ENCODE assay signal across 14 cellular contexts in the genomic region with DNA sequence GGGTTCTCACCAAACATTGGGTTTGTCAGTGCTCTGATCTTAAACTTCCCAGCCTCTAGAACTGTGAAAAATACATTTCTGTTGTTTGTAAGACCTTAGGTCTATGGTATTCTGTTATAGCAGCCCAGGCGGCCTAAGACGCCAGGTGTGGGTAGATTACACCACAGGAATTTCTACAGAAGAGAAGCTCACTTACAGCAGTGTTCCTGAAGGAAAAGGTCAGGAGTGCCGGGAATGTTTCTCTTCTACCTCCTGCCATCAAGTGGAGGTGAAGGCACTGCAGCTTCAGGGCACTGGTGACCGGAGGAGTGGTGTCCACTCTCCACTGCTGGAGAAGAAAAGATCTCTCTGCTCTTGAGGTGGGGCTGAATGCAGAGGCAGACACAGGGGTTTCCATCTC.
"Had no signal": no experiment of that assay in that cellular context is flagged by ENCODE, and none has a peak within 500 bp of the region (broad histone marks: within the 10 kb centered on the region; RNA-seq: fewer than 3 reads in every experiment).

No MANE protein-coding gene starts in this region.

- H3K9me3 ChIP-seq: gastroesophageal sphincter, neutrophil, right atrium auricular region, tibial artery had no signal

- H3K27ac Mint-ChIP-seq: activated CD4-positive, alpha-beta memory T cell treated with anti-CD3 and anti-CD28 coated beads for 36 hours; activated naive CD8-positive, alpha-beta T cell treated with anti-CD3 and anti-CD28 coated beads for 36 hours; naive thymus-derived CD8-positive, alpha-beta T cell had no signal

- H3K27me3 ChIP-seq: gastroesophageal sphincter, hepatocyte, neutrophil, right atrium auricular region had no signal

- H3K4me3 ChIP-seq: coronary artery, gastroesophageal sphincter, hepatocyte, lung, right atrium auricular region, smooth muscle cell, tibial artery had no signal

- H3K27me3 Mint-ChIP-seq: activated naive CD8-positive, alpha-beta T cell treated with anti-CD3 and anti-CD28 coated beads for 36 hours; naive thymus-derived CD8-positive, alpha-beta T cell had no signal

- H3K36me3 Mint-ChIP-seq: activated CD4-positive, alpha-beta memory T cell treated with anti-CD3 and anti-CD28 coated beads for 36 hours; activated naive CD8-positive, alpha-beta T cell treated with anti-CD3 and anti-CD28 coated beads for 36 hours; naive thymus-derived CD8-positive, alpha-beta T cell had no signal

- ATAC-seq: gastroesophageal sphincter; naive thymus-derived CD8-positive, alpha-beta T cell had no signal

- H3K4me3 Mint-ChIP-seq: activated CD4-positive, alpha-beta memory T cell treated with anti-CD3 and anti-CD28 coated beads for 36 hours; activated naive CD8-positive, alpha-beta T cell treated with anti-CD3 and anti-CD28 coated beads for 36 hours had no signal

- H3K27ac ChIP-seq: coronary artery, gastroesophageal sphincter, hepatocyte, neutrophil, right atrium auricular region, tibial artery had no signal

- H3K4me1 Mint-ChIP-seq: activated naive CD8-positive, alpha-beta T cell treated with anti-CD3 and anti-CD28 coated beads for 36 hours; naive thymus-derived CD8-positive, alpha-beta T cell had no signal

- H2AFZ ChIP-seq: hepatocyte had no signal

- DNase-seq: activated CD4-positive, alpha-beta memory T cell treated with anti-CD3 and anti-CD28 coated beads for 36 hours; activated gamma-delta T cell treated with Interleukin-2 at 50 U/mL for 16 hours; activated naive CD8-positive, alpha-beta T cell treated with anti-CD3 and anti-CD28 coated beads for 36 hours; activated T-cell treated with anti-CD3 and anti-CD28 coated beads, Interleukin-2, amount 50 U/mL, for 48 hours; effector CD4-positive, alpha-beta T cell; naive thymus-derived CD8-positive, alpha-beta T cell; tibial artery had no signal

- H3K4me1 ChIP-seq: gastroesophageal sphincter, right atrium auricular region, tibial artery had no signal

- H3K36me3 ChIP-seq: gastroesophageal sphincter, neutrophil, right atrium auricular region, tibial artery had no signal

- H3K9me3 Mint-ChIP-seq: activated CD4-positive, alpha-beta memory T cell treated with anti-CD3 and anti-CD28 coated beads for 36 hours; activated naive CD8-positive, alpha-beta T cell treated with anti-CD3 and anti-CD28 coated beads for 36 hours; naive thymus-derived CD8-positive, alpha-beta T cell had no signal

- H3K79me2 ChIP-seq: hepatocyte had no signal

- H3K4me2 ChIP-seq: hepatocyte, smooth muscle cell had no signal
